In the genomic region with DNA sequence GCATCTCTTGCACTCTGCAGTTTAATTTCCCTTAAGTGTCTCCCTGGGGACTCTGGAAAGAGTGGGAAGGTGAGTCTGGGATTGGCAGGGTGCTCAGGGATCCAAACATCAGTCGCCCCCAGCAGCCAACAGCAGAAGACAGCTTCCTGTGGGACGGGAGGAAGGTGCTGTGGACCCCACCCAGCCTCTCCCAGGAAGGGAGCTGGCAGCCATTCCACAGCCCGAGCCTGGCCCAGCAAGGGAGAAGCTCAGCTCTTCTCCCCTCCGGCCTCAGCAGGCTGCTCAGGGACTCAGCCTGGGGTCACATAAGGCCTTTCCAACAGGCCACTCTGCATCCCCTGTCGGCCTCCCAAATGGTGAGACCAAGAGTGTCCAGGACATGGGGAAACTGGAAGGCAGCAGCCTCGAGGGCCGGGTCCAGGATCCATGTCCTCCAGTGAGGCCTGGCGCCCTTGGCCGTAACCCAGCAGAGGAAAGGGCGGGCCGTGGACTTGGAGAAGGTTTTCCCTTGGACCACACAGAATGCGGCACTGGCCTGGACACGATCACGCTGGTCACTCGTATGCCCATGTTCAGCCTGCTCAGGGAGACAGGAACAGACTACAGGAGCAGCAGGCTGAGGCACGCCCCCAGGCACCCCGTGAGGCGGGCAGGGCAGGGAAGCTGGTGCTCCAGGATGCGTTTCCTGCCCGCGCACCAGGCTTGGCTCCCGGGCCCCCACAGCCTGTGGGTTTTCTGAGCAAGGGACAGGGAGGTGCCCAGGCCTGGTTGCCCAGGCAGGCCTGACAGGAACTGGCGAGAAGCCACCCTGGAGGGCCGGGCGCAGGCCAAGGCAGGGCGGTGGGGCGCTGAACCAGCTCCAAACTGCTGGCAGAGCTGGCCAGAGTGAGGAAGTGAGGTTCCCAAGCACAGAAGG, we compare ENCODE assay signal across 10 cellular contexts. TPM values are rescaled to one million over a fixed set of nuclear protein-coding genes. Genes with fewer than 3 reads are reported as not detected.
A peak's percentile ranks its signal among the peaks of the same experiment; 100 is the strongest.
DNase-seq lines count a peak whose midpoint lies in the region; ATAC-seq, FAIRE-seq and TF ChIP-seq lines count a peak whose summit lies in the region.
"Had no signal": no experiment of that assay in that cellular context is flagged by ENCODE, and none has a peak within 500 bp of the region (broad histone marks: within the 10 kb centered on the region; RNA-seq: fewer than 3 reads in every experiment).

No MANE protein-coding gene starts in this region.

- H3K36me3 ChIP-seq in SU-DHL-6 (ENCODE audit: low read length) (no peaks in the 10 kb centered on the region), small intestine (ENCODE audit: control insufficient read depth in 2 of 2, insufficient read depth in 2 of 2, low read length in 2 of 2) (no peaks in the 10 kb centered on the region)

- no peak overlapping the region for H3K4ac ChIP-seq in H9 (ENCODE audit: low read depth, low read length)

- no peaks in the 10 kb centered on the region; a peak in 2 of 5 replicates for H3K9me3 Mint-ChIP-seq in H9

- no peak overlapping the region; a peak in 1 of 5 replicates for H3K4me3 Mint-ChIP-seq in H9

- no peaks in the 10 kb centered on the region for H3K23me2 ChIP-seq in H9 (ENCODE audit: insufficient read length, low read depth, low read length, poor library complexity, severe bottlenecking)

- H3K9me3 ChIP-seq in H9 (ENCODE audit: control insufficient read depth, low read depth, low read length) = no peaks in the 10 kb centered on the region
- H3K9me3 ChIP-seq in SU-DHL-6 (ENCODE audit: insufficient read depth, low read length) = no peaks in the 10 kb centered on the region
- H3K9me3 ChIP-seq in small intestine (ENCODE audit: control insufficient read depth, low read depth) = no peaks in the 10 kb centered on the region

- H3K79me1 ChIP-seq in H9 (ENCODE audit: insufficient read depth, low read depth, low read length, poor library complexity, severe bottlenecking) = no peaks in the 10 kb centered on the region

- no peaks in the 10 kb centered on the region; the same call in 1 of the 2 replicates for H3K27me3 Mint-ChIP-seq in H9 (ENCODE audit: low read depth)

- H2BK5ac ChIP-seq in H9 (ENCODE audit: insufficient read length, low read length) = no peak overlapping the region

- no peak for TF ChIP-seq CTCF in H9 (conservative IDR thresholded peaks at IDR 0.05)
- TF ChIP-seq CTCF in SU-DHL-6 (IDR thresholded peaks at IDR 0.05; ENCODE audit: insufficient read depth, low read length, poor library complexity, severe bottlenecking) = no peak

- no peak overlapping the region for H3K4me3 ChIP-seq in SU-DHL-6 (ENCODE audit: insufficient read depth, low read length, poor library complexity, severe bottlenecking)
- H3K4me3 ChIP-seq in small intestine (ENCODE audit: low read depth in 1 of 2, low read length in 2 of 2) = no peak overlapping the region

- no peak overlapping the region for H4K5ac ChIP-seq in H9 (ENCODE audit: insufficient read length, low read depth, low read length)

- H2BK20ac ChIP-seq in H9 (ENCODE audit: low read depth, low read length, poor library complexity, severe bottlenecking) = no peak overlapping the region

- H3K27ac ChIP-seq in H9 (ENCODE audit: insufficient read length, low read depth, low read length) (no peak overlapping the region), SU-DHL-6 (ENCODE audit: low read depth, low read length) (peak overlapping the region; percentile 4; the same call in 1 of the 2 replicates), small intestine (ENCODE audit: low read depth in 1 of 2, low read length in 1 of 2) (peak overlapping the region in 1 of 2 donors; percentile 57)

- H3K27ac Mint-ChIP-seq in H9 = peak overlapping the region in 2 of 3 experiments; percentile 35 to 71; a peak in 2 of 7 replicates

- H3K4me2 ChIP-seq in H9 (ENCODE audit: insufficient read depth, insufficient read length, low read length) = no peak overlapping the region
- H3K4me2 ChIP-seq in SU-DHL-6 (ENCODE audit: low read depth, low read length, poor library complexity, severe bottlenecking) = no peak overlapping the region

- peaks cover 24 to 43% (median 26%) of the 10 kb centered on the region in 3 experiments; a peak in 6 of 7 replicates for H3K36me3 Mint-ChIP-seq in H9 (ENCODE audit: insufficient read depth in 1 of 3, low read depth in 3 of 3)

- H3K4me1 ChIP-seq in H9 (ENCODE audit: insufficient read depth, low read length) (peaks cover 3% of the 10 kb centered on the region; the same call in 1 of the 2 replicates), small intestine (ENCODE audit: control insufficient read depth in 2 of 2, insufficient read depth in 1 of 2, low read depth in 1 of 2, low read length in 1 of 2) (peaks cover 0 to 14% of the 10 kb centered on the region in 2 donors)

- no peak overlapping the region for H2BK120ac ChIP-seq in H9 (ENCODE audit: low read depth, low read length, poor library complexity, severe bottlenecking)

- H3F3A ChIP-seq in SU-DHL-6 (ENCODE audit: insufficient read depth) = 0 out of 2 replicates have a peak, but pooled peaks cover 6% of the 10 kb centered on the region

- no peak overlapping the region for H2BK12ac ChIP-seq in H9 (ENCODE audit: insufficient read length, low read depth, low read length)

- ATAC-seq in Right ventricle myocardium superior (ENCODE audit: poor library complexity) = peak; percentile 22
- no peak for ATAC-seq in HG03095 (IDR thresholded peaks at IDR 0.05; ENCODE audit: unreplicated experiment)

- H3K27me3 ChIP-seq in H9 (ENCODE audit: insufficient read depth, low read length) (no peaks in the 10 kb centered on the region), SU-DHL-6 (ENCODE audit: low read length) (no peaks in the 10 kb centered on the region), small intestine (ENCODE audit: control insufficient read depth in 2 of 2, insufficient read depth in 2 of 2, low read length in 2 of 2) (no peaks in the 10 kb centered on the region)

- H3K79me2 ChIP-seq in H9 (ENCODE audit: insufficient read depth, low read length) (no peaks in the 10 kb centered on the region; the same call in 1 of the 2 replicates), SU-DHL-6 (ENCODE audit: insufficient read depth, low read length) (peaks cover 33% of the 10 kb centered on the region)

- no peak overlapping the region for H4K8ac ChIP-seq in H9 (replicated peaks; ENCODE audit: insufficient read length, low read depth, low read length)

- H2AFZ ChIP-seq in H9 (ENCODE audit: low read length) (no peak overlapping the region), SU-DHL-6 (ENCODE audit: low read depth, low read length, severe bottlenecking) (no peak overlapping the region)

- H3K9ac ChIP-seq in H9 (ENCODE audit: extremely low read depth, insufficient read length, low read length) (no peak overlapping the region), SU-DHL-6 (ENCODE audit: low read length) (no peak overlapping the region)

- H3K9me2 ChIP-seq in SU-DHL-6 (replicated peaks; ENCODE audit: insufficient read depth, low read length) = no peaks in the 10 kb centered on the region

- H2BK15ac ChIP-seq in H9 (ENCODE audit: low read depth, low read length) = no peak overlapping the region

- H3T11ph ChIP-seq in H9 (ENCODE audit: low read length) = no peak overlapping the region

- H3K23ac ChIP-seq in H9 (ENCODE audit: insufficient read length, low read depth, low read length) = no peak overlapping the region

- no peak overlapping the region for H4K91ac ChIP-seq in H9 (ENCODE audit: insufficient read length, low read depth, low read length)

- WGBS in H9 (ENCODE audit: extremely low coverage, insufficient read length, low lambda C conversion rate) = no CpG with 5 or more reads among the region's 27 CpGs
- 35 to 56% (median 41%) methylated on average over 27 of the region's 27 CpGs for WGBS in small intestine, 3 donors

- H2AK5ac ChIP-seq in H9 (ENCODE audit: insufficient read length, low read length) = no peak overlapping the region

- H3K14ac ChIP-seq in H9 (ENCODE audit: insufficient read depth, low read length) = no peak overlapping the region

- FAIRE-seq in small intestine (lab: Jason Lieb, UNC) (no peak), urothelium cell line (lab: Jason Lieb, UNC) (no peak)

- no peaks in the 10 kb centered on the region for H4K20me1 ChIP-seq in H9 (ENCODE audit: control insufficient read depth, insufficient read depth, insufficient read length)
- no peaks in the 10 kb centered on the region for H4K20me1 ChIP-seq in SU-DHL-6 (ENCODE audit: low read depth, low read length)

- DNase-seq in H9 = no peak
- DNase-seq in Right ventricle myocardium superior = peak; percentile 75
- DNase-seq in small intestine = peak; percentile 44
- no peak for DNase-seq in RKO (ENCODE audit: low spot score)
- no peak for DNase-seq in NCI-H510A treated with DMSO at 0.1 percent for 48 hours (lab: John Stamatoyannopoulos, UW)
- no peak for DNase-seq in urothelium cell line (ENCODE audit: low spot score)
- DNase-seq: NCI-H524, retina had no signal

- intact Hi-C loops in Right ventricle myocardium superior (cut with DNase I) = no loop called here

- peaks cover 25 to 27% of the 10 kb centered on the region in 2 experiments for H3K4me1 Mint-ChIP-seq in H9

- no peak overlapping the region for H3K18ac ChIP-seq in H9 (ENCODE audit: insufficient read length, low read depth, low read length)

- no peak overlapping the region for H3K56ac ChIP-seq in H9 (ENCODE audit: insufficient read length, low read depth, low read length)

RNA-seq across cellular contexts. Expression of gene XRCC3, which starts 3.5 kb away (rescaled TPM):
- 42.6 and 45.3 TPM in 2 replicates for total RNA-seq in H9 (2021)
- total RNA-seq in Right ventricle myocardium superior = 2.6 TPM
- 10 to 100 TPM in 1 of 3 donors, 1 to 10 TPM in 2; 2.7 to 10.8 (median 3.8) TPM for polyA plus RNA-seq in small intestine

RNA-seq across cellular contexts. Expression of gene ZFYVE21, which starts 3.8 kb away (rescaled TPM):
- total RNA-seq in H9 (2021) = 49.7 and 50.5 TPM in 2 replicates
- 46.2 TPM for total RNA-seq in Right ventricle myocardium superior
- polyA plus RNA-seq in small intestine = 10 to 100 TPM; 40.0 to 43.6 (median 40.5) TPM

Comparison
In these comparisons a context has a peak if more than half of its experiments do, and no peak if none do; other contexts are left out.
1. DNase-seq: peak in Right ventricle myocardium superior (single experiment) and small intestine (single experiment); none in H9 (single experiment), RKO (single experiment), NCI-H510A treated with DMSO at 0.1 percent for 48 hours (single experiment) and urothelium cell line (single experiment).
2. RNA of gene XRCC3, which starts 3.5 kb away (total RNA-seq): 42.6 to 45.3 TPM in H9; 2.6 TPM in Right ventricle myocardium superior (single experiment); every median in the first group is over 10 times any median in the second.